In the genomic region with DNA sequence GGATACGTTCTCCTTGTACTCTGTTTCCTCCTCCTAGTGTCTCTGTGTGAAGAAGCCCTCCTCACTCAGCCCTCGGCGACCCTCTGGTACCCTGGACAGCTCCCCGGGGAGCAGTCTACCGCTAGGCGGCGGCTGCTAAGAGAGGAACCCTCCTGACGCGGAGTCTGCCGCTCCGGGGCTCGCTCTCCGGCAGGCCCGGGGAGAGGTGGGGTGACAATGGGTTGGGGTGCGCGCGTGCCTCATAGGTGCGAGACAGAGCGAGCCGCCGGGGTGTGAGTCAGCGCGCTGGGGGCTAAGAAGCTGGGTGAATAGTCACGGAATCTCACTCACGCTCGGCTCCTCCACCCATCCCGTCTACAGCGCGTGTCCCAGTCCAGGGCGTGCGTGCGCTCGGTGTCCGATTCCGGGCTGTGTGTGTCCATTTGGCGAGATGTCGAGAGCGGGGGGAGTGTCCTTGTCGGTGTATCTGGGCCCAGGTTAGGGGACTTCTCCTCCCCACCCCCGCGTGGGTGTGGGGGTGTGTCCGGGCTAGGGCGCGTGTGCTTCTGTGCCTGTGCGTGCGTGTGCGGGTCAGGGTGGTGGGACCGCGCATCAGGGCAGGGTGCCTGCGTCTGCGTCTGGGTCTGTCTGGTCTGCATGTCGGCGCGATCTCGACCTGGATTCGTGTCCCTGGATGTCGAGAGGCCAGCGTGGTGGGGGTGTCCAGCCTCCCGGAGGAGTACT, we compare ENCODE assay signal across 1 cellular context.
TF ChIP-seq lines count a peak whose summit lies in the region.

No MANE protein-coding gene starts in this region.

TF ChIP-seq in HepG2, 621 proteins besides CTCF, POLR2A, EP300 and RAD21 (continued from another document and continues in another):
- TF ChIP-seq, protein P1, sequence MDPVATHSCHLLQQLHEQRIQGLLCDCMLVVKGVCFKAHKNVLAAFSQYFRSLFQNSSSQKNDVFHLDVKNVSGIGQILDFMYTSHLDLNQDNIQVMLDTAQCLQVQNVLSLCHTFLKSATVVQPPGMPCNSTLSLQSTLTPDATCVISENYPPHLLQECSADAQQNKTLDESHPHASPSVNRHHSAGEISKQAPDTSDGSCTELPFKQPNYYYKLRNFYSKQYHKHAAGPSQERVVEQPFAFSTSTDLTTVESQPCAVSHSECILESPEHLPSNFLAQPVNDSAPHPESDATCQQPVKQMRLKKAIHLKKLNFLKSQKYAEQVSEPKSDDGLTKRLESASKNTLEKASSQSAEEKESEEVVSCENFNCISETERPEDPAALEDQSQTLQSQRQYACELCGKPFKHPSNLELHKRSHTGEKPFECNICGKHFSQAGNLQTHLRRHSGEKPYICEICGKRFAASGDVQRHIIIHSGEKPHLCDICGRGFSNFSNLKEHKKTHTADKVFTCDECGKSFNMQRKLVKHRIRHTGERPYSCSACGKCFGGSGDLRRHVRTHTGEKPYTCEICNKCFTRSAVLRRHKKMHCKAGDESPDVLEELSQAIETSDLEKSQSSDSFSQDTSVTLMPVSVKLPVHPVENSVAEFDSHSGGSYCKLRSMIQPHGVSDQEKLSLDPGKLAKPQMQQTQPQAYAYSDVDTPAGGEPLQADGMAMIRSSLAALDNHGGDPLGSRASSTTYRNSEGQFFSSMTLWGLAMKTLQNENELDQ (CRISPR knock-in tag; IDR thresholded peaks at IDR 0.05; ENCODE audit: borderline replicate concordance): peak; percentile 97
- no peak for TF ChIP-seq SCMH1 (CRISPR knock-in tag; IDR thresholded peaks at IDR 0.05; ENCODE audit: borderline replicate concordance)
- TF ChIP-seq, protein P2, sequence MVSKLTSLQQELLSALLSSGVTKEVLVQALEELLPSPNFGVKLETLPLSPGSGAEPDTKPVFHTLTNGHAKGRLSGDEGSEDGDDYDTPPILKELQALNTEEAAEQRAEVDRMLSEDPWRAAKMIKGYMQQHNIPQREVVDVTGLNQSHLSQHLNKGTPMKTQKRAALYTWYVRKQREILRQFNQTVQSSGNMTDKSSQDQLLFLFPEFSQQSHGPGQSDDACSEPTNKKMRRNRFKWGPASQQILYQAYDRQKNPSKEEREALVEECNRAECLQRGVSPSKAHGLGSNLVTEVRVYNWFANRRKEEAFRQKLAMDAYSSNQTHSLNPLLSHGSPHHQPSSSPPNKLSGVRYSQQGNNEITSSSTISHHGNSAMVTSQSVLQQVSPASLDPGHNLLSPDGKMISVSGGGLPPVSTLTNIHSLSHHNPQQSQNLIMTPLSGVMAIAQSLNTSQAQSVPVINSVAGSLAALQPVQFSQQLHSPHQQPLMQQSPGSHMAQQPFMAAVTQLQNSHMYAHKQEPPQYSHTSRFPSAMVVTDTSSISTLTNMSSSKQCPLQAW (CRISPR knock-in tag; IDR thresholded peaks at IDR 0.05): 0 out of 2 replicates have a peak, but pooled peaks have one; percentile 17
- TF ChIP-seq, protein P3, sequence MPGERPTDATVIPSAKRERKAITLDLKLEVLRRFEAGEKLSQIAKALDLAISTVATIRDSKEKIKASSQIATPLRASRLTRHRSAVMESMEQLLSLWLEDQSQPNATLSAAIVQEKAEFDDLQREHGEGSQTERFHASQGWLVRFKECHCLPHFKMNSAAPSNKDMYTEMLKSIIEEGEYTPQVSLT (CRISPR knock-in tag; IDR thresholded peaks at IDR 0.05; ENCODE audit: borderline replicate concordance, low read depth): no peak
- peak; percentile 87 for TF ChIP-seq ZBTB7B (CRISPR knock-in tag; IDR thresholded peaks at IDR 0.05)
- peak; percentile 53; the same call in 1 of the 2 replicates for TF ChIP-seq THAP11 (CRISPR knock-in tag; IDR thresholded peaks at IDR 0.05)
- peak; percentile 80; the same call in 1 of the 2 replicates for TF ChIP-seq IRF2 (CRISPR knock-in tag; IDR thresholded peaks at IDR 0.05)
- TF ChIP-seq, protein P4, sequence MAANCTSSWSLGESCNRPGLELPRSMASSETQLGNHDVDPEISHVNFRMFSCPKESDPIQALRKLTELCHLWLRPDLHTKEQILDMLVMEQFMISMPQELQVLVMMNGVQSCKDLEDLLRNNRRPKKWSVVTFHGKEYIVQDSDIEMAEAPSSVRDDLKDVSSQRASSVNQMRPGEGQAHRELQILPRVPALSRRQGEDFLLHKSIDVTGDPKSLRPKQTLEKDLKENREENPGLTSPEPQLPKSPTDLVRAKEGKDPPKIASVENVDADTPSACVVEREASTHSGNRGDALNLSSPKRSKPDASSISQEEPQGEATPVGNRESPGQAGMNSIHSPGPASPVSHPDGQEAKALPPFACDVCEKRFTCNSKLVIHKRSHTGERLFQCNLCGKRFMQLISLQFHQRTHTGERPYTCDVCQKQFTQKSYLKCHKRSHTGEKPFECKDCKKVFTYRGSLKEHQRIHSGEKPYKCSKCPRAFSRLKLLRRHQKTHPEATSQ (CRISPR knock-in tag; IDR thresholded peaks at IDR 0.05; ENCODE audit: borderline replicate concordance): no peak
- TF ChIP-seq ZBTB21 (CRISPR knock-in tag; IDR thresholded peaks at IDR 0.05): peak; percentile 58; the same call in 1 of the 2 replicates
- peak; percentile 93 for TF ChIP-seq ZNF589 (CRISPR knock-in tag; conservative IDR thresholded peaks at IDR 0.05)
- no peak for TF ChIP-seq SALL2 (CRISPR knock-in tag; IDR thresholded peaks at IDR 0.05)
- peak; percentile 54; the same call in 1 of the 2 replicates for TF ChIP-seq FOSL2 (CRISPR knock-in tag; IDR thresholded peaks at IDR 0.05)
- TF ChIP-seq ZNF558 (CRISPR knock-in tag; IDR thresholded peaks at IDR 0.05; ENCODE audit: borderline replicate concordance): peak; percentile 83; the same call in 1 of the 2 replicates
- TF ChIP-seq WIZ (CRISPR knock-in tag; IDR thresholded peaks at IDR 0.05): peak; percentile 98
- TF ChIP-seq, protein P5, sequence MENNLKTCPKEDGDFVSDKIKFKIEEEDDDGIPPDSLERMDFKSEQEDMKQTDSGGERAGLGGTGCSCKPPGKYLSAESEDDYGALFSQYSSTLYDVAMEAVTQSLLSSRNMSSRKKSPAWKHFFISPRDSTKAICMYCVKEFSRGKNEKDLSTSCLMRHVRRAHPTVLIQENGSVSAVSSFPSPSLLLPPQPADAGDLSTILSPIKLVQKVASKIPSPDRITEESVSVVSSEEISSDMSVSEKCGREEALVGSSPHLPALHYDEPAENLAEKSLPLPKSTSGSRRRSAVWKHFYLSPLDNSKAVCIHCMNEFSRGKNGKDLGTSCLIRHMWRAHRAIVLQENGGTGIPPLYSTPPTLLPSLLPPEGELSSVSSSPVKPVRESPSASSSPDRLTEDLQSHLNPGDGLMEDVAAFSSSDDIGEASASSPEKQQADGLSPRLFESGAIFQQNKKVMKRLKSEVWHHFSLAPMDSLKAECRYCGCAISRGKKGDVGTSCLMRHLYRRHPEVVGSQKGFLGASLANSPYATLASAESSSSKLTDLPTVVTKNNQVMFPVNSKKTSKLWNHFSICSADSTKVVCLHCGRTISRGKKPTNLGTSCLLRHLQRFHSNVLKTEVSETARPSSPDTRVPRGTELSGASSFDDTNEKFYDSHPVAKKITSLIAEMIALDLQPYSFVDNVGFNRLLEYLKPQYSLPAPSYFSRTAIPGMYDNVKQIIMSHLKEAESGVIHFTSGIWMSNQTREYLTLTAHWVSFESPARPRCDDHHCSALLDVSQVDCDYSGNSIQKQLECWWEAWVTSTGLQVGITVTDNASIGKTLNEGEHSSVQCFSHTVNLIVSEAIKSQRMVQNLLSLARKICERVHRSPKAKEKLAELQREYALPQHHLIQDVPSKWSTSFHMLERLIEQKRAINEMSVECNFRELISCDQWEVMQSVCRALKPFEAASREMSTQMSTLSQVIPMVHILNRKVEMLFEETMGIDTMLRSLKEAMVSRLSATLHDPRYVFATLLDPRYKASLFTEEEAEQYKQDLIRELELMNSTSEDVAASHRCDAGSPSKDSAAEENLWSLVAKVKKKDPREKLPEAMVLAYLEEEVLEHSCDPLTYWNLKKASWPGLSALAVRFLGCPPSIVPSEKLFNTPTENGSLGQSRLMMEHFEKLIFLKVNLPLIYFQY (CRISPR knock-in tag; IDR thresholded peaks at IDR 0.05; ENCODE audit: borderline replicate concordance): peak; percentile 86; the same call in 1 of the 2 replicates
- 0 out of 2 replicates have a peak, but pooled peaks have one; percentile 25 for TF ChIP-seq GATAD2A (CRISPR knock-in tag; IDR thresholded peaks at IDR 0.05)
- 0 out of 2 replicates have a peak, but pooled peaks have one; percentile 74 for TF ChIP-seq BRCA1 (CRISPR knock-in tag; IDR thresholded peaks at IDR 0.05)
- TF ChIP-seq DPF2 (CRISPR knock-in tag; IDR thresholded peaks at IDR 0.05; ENCODE audit: borderline replicate concordance, low read depth): no peak
- no peak for TF ChIP-seq MAFG (CRISPR knock-in tag; IDR thresholded peaks at IDR 0.05)
- no peak for TF ChIP-seq ZNF629 (CRISPR knock-in tag; conservative IDR thresholded peaks at IDR 0.05)
- TF ChIP-seq BRD4 (CRISPR knock-in tag; IDR thresholded peaks at IDR 0.05): no peak
- no peak for TF ChIP-seq ZBTB8A (CRISPR knock-in tag; IDR thresholded peaks at IDR 0.05; ENCODE audit: borderline replicate concordance, low read depth)
- no peak for TF ChIP-seq HMGA1 (CRISPR knock-in tag; conservative IDR thresholded peaks at IDR 0.05)
- peak; percentile 71 for TF ChIP-seq RXRB (CRISPR knock-in tag; IDR thresholded peaks at IDR 0.05; ENCODE audit: borderline replicate concordance)
- TF ChIP-seq NCOA2 (CRISPR knock-in tag; IDR thresholded peaks at IDR 0.05): peak; percentile 69
- peak; percentile 97 for TF ChIP-seq ZNF124 (CRISPR knock-in tag; IDR thresholded peaks at IDR 0.05)
- TF ChIP-seq, protein P6, sequence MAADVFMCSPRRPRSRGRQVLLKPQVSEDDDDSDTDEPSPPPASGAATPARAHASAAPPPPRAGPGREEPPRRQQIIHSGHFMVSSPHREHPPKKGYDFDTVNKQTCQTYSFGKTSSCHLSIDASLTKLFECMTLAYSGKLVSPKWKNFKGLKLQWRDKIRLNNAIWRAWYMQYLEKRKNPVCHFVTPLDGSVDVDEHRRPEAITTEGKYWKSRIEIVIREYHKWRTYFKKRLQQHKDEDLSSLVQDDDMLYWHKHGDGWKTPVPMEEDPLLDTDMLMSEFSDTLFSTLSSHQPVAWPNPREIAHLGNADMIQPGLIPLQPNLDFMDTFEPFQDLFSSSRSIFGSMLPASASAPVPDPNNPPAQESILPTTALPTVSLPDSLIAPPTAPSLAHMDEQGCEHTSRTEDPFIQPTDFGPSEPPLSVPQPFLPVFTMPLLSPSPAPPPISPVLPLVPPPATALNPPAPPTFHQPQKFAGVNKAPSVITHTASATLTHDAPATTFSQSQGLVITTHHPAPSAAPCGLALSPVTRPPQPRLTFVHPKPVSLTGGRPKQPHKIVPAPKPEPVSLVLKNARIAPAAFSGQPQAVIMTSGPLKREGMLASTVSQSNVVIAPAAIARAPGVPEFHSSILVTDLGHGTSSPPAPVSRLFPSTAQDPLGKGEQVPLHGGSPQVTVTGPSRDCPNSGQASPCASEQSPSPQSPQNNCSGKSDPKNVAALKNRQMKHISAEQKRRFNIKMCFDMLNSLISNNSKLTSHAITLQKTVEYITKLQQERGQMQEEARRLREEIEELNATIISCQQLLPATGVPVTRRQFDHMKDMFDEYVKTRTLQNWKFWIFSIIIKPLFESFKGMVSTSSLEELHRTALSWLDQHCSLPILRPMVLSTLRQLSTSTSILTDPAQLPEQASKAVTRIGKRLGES (CRISPR knock-in tag; IDR thresholded peaks at IDR 0.05; ENCODE audit: borderline replicate concordance): peak; percentile 91; the same call in 1 of the 2 replicates
- no peak for TF ChIP-seq FOSL1 (CRISPR knock-in tag; IDR thresholded peaks at IDR 0.05; ENCODE audit: borderline replicate concordance)
- TF ChIP-seq SMC3 (IDR thresholded peaks at IDR 0.05; ENCODE audit: low read length): no peak
- TF ChIP-seq CHCHD3 (CRISPR knock-in tag; IDR thresholded peaks at IDR 0.05): peak; percentile 89; the same call in 1 of the 2 replicates
- TF ChIP-seq, protein P7, sequence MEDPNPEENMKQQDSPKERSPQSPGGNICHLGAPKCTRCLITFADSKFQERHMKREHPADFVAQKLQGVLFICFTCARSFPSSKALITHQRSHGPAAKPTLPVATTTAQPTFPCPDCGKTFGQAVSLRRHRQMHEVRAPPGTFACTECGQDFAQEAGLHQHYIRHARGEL (CRISPR knock-in tag; IDR thresholded peaks at IDR 0.05): no peak
- peak; percentile 90 for TF ChIP-seq HMG20B (CRISPR knock-in tag; conservative IDR thresholded peaks at IDR 0.05)
- TF ChIP-seq CBX1 (IDR thresholded peaks at IDR 0.05; ENCODE audit: low read depth): no peak
- no peak for TF ChIP-seq SRF (IDR thresholded peaks at IDR 0.05; ENCODE audit: low read depth, low read length)
- peak; percentile 49; the same call in 1 of the 2 replicates for TF ChIP-seq BCL6 (CRISPR knock-in tag; IDR thresholded peaks at IDR 0.05)
- TF ChIP-seq, protein P8, sequence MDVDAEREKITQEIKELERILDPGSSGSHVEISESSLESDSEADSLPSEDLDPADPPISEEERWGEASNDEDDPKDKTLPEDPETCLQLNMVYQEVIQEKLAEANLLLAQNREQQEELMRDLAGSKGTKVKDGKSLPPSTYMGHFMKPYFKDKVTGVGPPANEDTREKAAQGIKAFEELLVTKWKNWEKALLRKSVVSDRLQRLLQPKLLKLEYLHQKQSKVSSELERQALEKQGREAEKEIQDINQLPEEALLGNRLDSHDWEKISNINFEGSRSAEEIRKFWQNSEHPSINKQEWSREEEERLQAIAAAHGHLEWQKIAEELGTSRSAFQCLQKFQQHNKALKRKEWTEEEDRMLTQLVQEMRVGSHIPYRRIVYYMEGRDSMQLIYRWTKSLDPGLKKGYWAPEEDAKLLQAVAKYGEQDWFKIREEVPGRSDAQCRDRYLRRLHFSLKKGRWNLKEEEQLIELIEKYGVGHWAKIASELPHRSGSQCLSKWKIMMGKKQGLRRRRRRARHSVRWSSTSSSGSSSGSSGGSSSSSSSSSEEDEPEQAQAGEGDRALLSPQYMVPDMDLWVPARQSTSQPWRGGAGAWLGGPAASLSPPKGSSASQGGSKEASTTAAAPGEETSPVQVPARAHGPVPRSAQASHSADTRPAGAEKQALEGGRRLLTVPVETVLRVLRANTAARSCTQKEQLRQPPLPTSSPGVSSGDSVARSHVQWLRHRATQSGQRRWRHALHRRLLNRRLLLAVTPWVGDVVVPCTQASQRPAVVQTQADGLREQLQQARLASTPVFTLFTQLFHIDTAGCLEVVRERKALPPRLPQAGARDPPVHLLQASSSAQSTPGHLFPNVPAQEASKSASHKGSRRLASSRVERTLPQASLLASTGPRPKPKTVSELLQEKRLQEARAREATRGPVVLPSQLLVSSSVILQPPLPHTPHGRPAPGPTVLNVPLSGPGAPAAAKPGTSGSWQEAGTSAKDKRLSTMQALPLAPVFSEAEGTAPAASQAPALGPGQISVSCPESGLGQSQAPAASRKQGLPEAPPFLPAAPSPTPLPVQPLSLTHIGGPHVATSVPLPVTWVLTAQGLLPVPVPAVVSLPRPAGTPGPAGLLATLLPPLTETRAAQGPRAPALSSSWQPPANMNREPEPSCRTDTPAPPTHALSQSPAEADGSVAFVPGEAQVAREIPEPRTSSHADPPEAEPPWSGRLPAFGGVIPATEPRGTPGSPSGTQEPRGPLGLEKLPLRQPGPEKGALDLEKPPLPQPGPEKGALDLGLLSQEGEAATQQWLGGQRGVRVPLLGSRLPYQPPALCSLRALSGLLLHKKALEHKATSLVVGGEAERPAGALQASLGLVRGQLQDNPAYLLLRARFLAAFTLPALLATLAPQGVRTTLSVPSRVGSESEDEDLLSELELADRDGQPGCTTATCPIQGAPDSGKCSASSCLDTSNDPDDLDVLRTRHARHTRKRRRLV (CRISPR knock-in tag; IDR thresholded peaks at IDR 0.05): peak; percentile 67; the same call in 1 of the 2 replicates
- peak; percentile 74; the same call in 1 of the 2 replicates for TF ChIP-seq ZNF430 (CRISPR knock-in tag; IDR thresholded peaks at IDR 0.05)
- peak; percentile 95 for TF ChIP-seq KLF11 (CRISPR knock-in tag; IDR thresholded peaks at IDR 0.05)
- TF ChIP-seq, protein P9, sequence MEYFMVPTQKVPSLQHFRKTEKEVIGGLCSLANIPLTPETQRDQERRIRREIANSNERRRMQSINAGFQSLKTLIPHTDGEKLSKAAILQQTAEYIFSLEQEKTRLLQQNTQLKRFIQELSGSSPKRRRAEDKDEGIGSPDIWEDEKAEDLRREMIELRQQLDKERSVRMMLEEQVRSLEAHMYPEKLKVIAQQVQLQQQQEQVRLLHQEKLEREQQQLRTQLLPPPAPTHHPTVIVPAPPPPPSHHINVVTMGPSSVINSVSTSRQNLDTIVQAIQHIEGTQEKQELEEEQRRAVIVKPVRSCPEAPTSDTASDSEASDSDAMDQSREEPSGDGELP (IDR thresholded peaks at IDR 0.05; ENCODE audit: borderline replicate concordance, low read depth): no peak
